13 cellular contexts compared by ENCODE assay signal in the genomic region with DNA sequence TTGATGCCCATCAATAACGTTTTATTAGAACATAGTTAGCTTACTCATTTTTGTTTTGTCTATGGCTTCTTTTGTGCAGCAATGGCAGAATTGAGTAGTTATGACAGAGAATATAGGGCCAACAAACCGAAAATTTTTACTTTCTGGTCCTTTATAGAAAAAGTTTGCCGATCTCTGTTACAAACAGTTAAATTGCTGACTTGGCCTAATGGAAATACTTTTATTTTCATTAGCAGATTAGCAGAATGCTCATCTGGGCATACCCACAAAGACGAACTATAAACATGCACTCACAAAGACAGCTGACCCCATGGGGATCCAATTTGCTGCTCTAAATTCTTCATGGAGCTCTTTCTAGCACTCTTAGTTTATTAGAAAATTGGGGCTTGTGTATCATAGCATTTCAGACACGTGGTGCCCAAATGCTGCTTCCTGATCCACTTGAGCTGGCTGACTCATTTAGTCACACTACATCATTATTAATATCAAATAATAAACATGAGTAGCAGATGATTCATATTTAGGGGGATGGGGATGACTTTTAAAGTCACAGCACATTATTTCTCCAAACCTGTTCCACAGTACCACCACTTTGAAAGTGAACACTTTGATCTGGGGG.
DNase-seq lines count a peak whose midpoint lies in the region; ATAC-seq, FAIRE-seq and TF ChIP-seq lines count a peak whose summit lies in the region.
"Had no signal": no experiment of that assay in that cellular context is flagged by ENCODE, and none has a peak within 500 bp of the region (broad histone marks: within the 10 kb centered on the region; RNA-seq: fewer than 3 reads in every experiment).

No MANE protein-coding gene starts in this region.

- H3K9me3 ChIP-seq in pancreas: no peaks in the 10 kb centered on the region
- H3K9me3 ChIP-seq: heart left ventricle, tibial artery had no signal

- peak; percentile 91 for DNase-seq in ELR (ENCODE audit: low read depth)
- peak; percentile 33 to 55 for DNase-seq in NCI-H526 (lab: John Stamatoyannopoulos, UW)
- peak; percentile 93 for DNase-seq in epithelial cell of esophagus (ENCODE audit: low read depth)
- DNase-seq in pancreas: no peak
- no peak for DNase-seq in NCI-H1436 (lab: John Stamatoyannopoulos, UW)
- DNase-seq in germinal center (ENCODE audit: low spot score): no peak
- DNase-seq: activated effector memory CD4-positive, alpha-beta T cell treated with Interleukin-2 at 50 U/mL for 16 hours; heart left ventricle; mesendoderm; NCI-H2029; RPMI8226; tibial artery had no signal

- 47 to 52% methylated on average over 5 of the region's 5 CpGs for WGBS in pancreas, 2 donors

- TF ChIP-seq CTCF in epithelial cell of esophagus (IDR thresholded peaks at IDR 0.05; ENCODE audit: insufficient read depth, low read depth, low read length, missing control alignments) (no peak), pancreas (IDR thresholded peaks at IDR 0.05) (no peak)

- no peak for FAIRE-seq in pancreas (lab: Jason Lieb, UNC)

- no peaks in the 10 kb centered on the region for H3K36me3 ChIP-seq in pancreas
- H3K36me3 ChIP-seq: heart left ventricle, tibial artery had no signal

- no peaks in the 10 kb centered on the region for H3K4me1 ChIP-seq in pancreas
- H3K4me1 ChIP-seq: heart left ventricle had no signal

- intact Hi-C loops in pancreas (cut with DNase I): no loop called here

- H3K4me3 ChIP-seq in epithelial cell of esophagus (ENCODE audit: low read length) (no peak overlapping the region), pancreas (no peak overlapping the region)
- H3K4me3 ChIP-seq: heart left ventricle, tibial artery had no signal

- H3K27me3 ChIP-seq in pancreas: no peaks in the 10 kb centered on the region
- H3K27me3 ChIP-seq: heart left ventricle, tibial artery had no signal

- no peak overlapping the region for H3K27ac ChIP-seq in pancreas
- H3K27ac ChIP-seq: heart left ventricle, tibial artery had no signal

- ATAC-seq in pancreas (peak in 3 of 4 donors; percentile 18 to 46 (median 43)), HG03196 (IDR thresholded peaks at IDR 0.05; ENCODE audit: unreplicated experiment) (no peak)
- ATAC-seq: heart left ventricle had no signal

Comparison
In these comparisons a context has a peak if more than half of its experiments do, and no peak if none do; other contexts are left out.
1. DNase-seq: peak in ELR (single experiment), NCI-H526 (2 of 2) and epithelial cell of esophagus (single experiment); none in pancreas (0 of 6), NCI-H1436 (single experiment) and germinal center (single experiment).